ENCODE assay signal across 31 cellular contexts in genomic region chr20:18906046-18906445, GRCh38.
"Had no signal": no experiment of that assay in that cellular context is flagged by ENCODE, and none has a peak within 500 bp of the region (broad histone marks: within the 10 kb centered on the region; RNA-seq: fewer than 3 reads in every experiment).

No MANE protein-coding gene starts in this region.

- H3K4me3 ChIP-seq: left lung, lower lobe of right lung, pancreas, prostate gland, skin epidermis, suprapubic skin, thoracic aorta, tibial artery, upper lobe of right lung had no signal

- ATAC-seq: left colon; left lung; lower lobe of right lung; naive thymus-derived CD8-positive, alpha-beta T cell; pancreas; right cardiac atrium; sciatic nerve; upper lobe of right lung had no signal

- FAIRE-seq: islet of Langerhans, pancreas, urothelium cell line had no signal

- H3K4me1 Mint-ChIP-seq: immature natural killer cell; naive thymus-derived CD8-positive, alpha-beta T cell; nephron progenitor cell had no signal

- H3K4me1 ChIP-seq: left lung, lower lobe of right lung, pancreas, prostate gland, suprapubic skin, tibial artery, upper lobe of right lung had no signal

- H3K9me3 Mint-ChIP-seq: immature natural killer cell; nephron progenitor cell; stimulated activated naive CD8-positive, alpha-beta T cell treated with anti-CD3 and anti-CD28 coated beads, Interleukin-15, Interleukin-2, amounts not matched to agents 100 ng/mL and 50 ng/mL, for 24 hours had no signal

- H3K27ac ChIP-seq: left lung, lower lobe of right lung, pancreas, prostate gland, skin epidermis, suprapubic skin, thoracic aorta, tibial artery, upper lobe of right lung had no signal

- H3K4me3 Mint-ChIP-seq: immature natural killer cell; naive thymus-derived CD8-positive, alpha-beta T cell; nephron progenitor cell; stimulated activated naive CD8-positive, alpha-beta T cell treated with anti-CD3 and anti-CD28 coated beads, Interleukin-15, Interleukin-2, amounts not matched to agents 100 ng/mL and 50 ng/mL, for 24 hours had no signal

- DNase-seq: hypothalamus; immature natural killer cell; kidney; left colon; left lung; lower lobe of right lung; mammary epithelial cell; midbrain; naive thymus-derived CD8-positive, alpha-beta T cell; nephron progenitor cell; nucleus accumbens; pancreas; posterior cingulate gyrus; retina; right cardiac atrium; stimulated activated CD4-positive, alpha-beta T cell treated with anti-CD3 and anti-CD28 coated beads, Interleukin-12 subunit alpha, Interleukin-12 subunit beta, amount 100 ng/mL, for 4 hours; stimulated activated CD4-positive, alpha-beta T cell treated with anti-CD3 and anti-CD28 coated beads, Interleukin-15, amount 100 ng/mL, for 24 hours; stimulated activated CD4-positive, alpha-beta T cell treated with anti-CD3 and anti-CD28 coated beads, Interleukin-2, amount 100 ng/mL, for 24 hours; stimulated activated CD4-positive, alpha-beta T cell treated with anti-CD3 and anti-CD28 coated beads, Interleukin-4, amount 100 ng/mL, for 1 hour; stimulated activated naive CD4-positive, alpha-beta T cell; tibial artery; trophoblast cell; upper lobe of right lung had no signal

- H3K36me3 Mint-ChIP-seq: immature natural killer cell; naive thymus-derived CD8-positive, alpha-beta T cell had no signal

- H3K27ac Mint-ChIP-seq: immature natural killer cell; naive thymus-derived CD8-positive, alpha-beta T cell; nephron progenitor cell; stimulated activated naive CD8-positive, alpha-beta T cell treated with anti-CD3 and anti-CD28 coated beads, Interleukin-15, Interleukin-2, amounts not matched to agents 100 ng/mL and 50 ng/mL, for 24 hours had no signal

- H3K36me3 ChIP-seq: left lung, lower lobe of right lung, pancreas, prostate gland, suprapubic skin, thoracic aorta, tibial artery, upper lobe of right lung had no signal

- H3K27me3 ChIP-seq: left lung, pancreas, suprapubic skin, tibial artery, upper lobe of right lung had no signal

- H3K9me3 ChIP-seq: left lung, lower lobe of right lung, pancreas, prostate gland, suprapubic skin, thoracic aorta, tibial artery, upper lobe of right lung had no signal
